Comparison of ENCODE assay signal across 10 cellular contexts in the genomic region with DNA sequence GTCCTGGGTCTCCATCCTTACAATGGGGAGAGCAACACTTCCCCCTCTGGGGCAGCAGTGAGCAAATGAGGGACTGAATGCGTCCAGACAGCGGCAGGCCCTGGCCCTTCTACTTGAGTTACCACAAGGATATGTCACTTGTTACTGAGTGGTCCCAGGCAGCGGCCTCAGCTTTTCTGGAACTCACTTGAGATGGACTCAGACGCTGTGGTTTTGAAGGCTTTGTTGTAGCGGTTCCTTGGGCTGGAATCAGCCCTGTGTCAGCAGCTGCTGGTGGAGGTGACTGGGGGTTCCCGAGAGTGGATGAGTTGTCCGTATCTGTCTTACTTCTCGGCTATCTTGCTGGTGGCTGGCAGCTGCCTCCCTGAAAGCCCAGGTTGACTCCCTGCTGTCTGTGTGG.
DNase-seq lines count a peak whose midpoint lies in the region; FAIRE-seq and TF ChIP-seq lines count a peak whose summit lies in the region.
"Had no signal": no experiment of that assay in that cellular context is flagged by ENCODE, and none has a peak within 500 bp of the region (broad histone marks: within the 10 kb centered on the region; RNA-seq: fewer than 3 reads in every experiment).

No MANE protein-coding gene starts in this region.

- H3K27me3 ChIP-seq in keratinocyte (ENCODE audit: control insufficient read depth, extremely low read depth, insufficient read depth, low read length) = no peaks in the 10 kb centered on the region

- H3K4me3 ChIP-seq in keratinocyte (ENCODE audit: control insufficient read depth in 2 of 3, extremely low read depth in 1 of 3, insufficient read depth in 2 of 3, low read depth in 1 of 3, low read length in 3 of 3) (no peak overlapping the region), OCI-LY7 (ENCODE audit: low read depth, low read length, poor library complexity, severe bottlenecking) (no peak overlapping the region)

- intact Hi-C loops in OCI-LY7 (cut with micrococcal nuclease; ENCODE audit: unreplicated experiment) = no loop called here

- H3K27ac Mint-ChIP-seq in type B pancreatic cell = peak overlapping the region; percentile 0

- H3K4me1 Mint-ChIP-seq in type B pancreatic cell (ENCODE audit: unreplicated experiment) = peaks cover 18% of the 10 kb centered on the region

- H3K36me3 ChIP-seq in keratinocyte (ENCODE audit: control insufficient read depth in 2 of 2, extremely low read depth in 1 of 2, insufficient read depth in 2 of 2, low read length in 2 of 2) (peaks cover 16 to 58% of the 10 kb centered on the region in 2 experiments), OCI-LY7 (ENCODE audit: insufficient read depth, low read length) (no peaks in the 10 kb centered on the region)

- H3K27ac ChIP-seq in keratinocyte (ENCODE audit: control insufficient read depth, insufficient read depth, low read length) (peak overlapping the region; percentile 96), OCI-LY7 (ENCODE audit: low read depth, low read length, poor library complexity, severe bottlenecking) (no peak overlapping the region)

- H3K9me3 Mint-ChIP-seq in type B pancreatic cell = no peaks in the 10 kb centered on the region

- no peak for FAIRE-seq in keratinocyte (lab: Jason Lieb, UNC)
- FAIRE-seq: endometrium had no signal

- dilution Hi-C loops in keratinocyte (cut with MboI; ENCODE audit: extremely low pct_ligation_motif_present, low sequenced_read_pairs) = no loop called here

- H3K4me3 Mint-ChIP-seq in type B pancreatic cell = no peak overlapping the region

- H2AFZ ChIP-seq in keratinocyte (ENCODE audit: control insufficient read depth, low read length) = no peak overlapping the region
- H2AFZ ChIP-seq in OCI-LY7 (ENCODE audit: low read length) = no peak overlapping the region

- H3K79me2 ChIP-seq in keratinocyte (ENCODE audit: control insufficient read depth, insufficient read depth, low read length) (peaks cover 71% of the 10 kb centered on the region), OCI-LY7 (ENCODE audit: insufficient read depth, low read depth, low read length) (no peaks in the 10 kb centered on the region)

- peaks cover 61% of the 10 kb centered on the region for H3K4me1 ChIP-seq in keratinocyte (ENCODE audit: control insufficient read depth, extremely low read depth, insufficient read depth, low read length)
- H3K4me1 ChIP-seq in OCI-LY7 (ENCODE audit: insufficient read depth, low read length, poor library complexity, severe bottlenecking) = no peaks in the 10 kb centered on the region

- H3K9me1 ChIP-seq in keratinocyte (ENCODE audit: control insufficient read depth, extremely low read depth, insufficient read depth, low read length) = no peaks in the 10 kb centered on the region

- no peak for TF ChIP-seq CTCF in keratinocyte (optimal IDR thresholded peaks at IDR 0.05 in 1 of 3, IDR thresholded peaks at IDR 0.05 in 1 of 3, conservative IDR thresholded peaks at IDR 0.05 in 1 of 3; ENCODE audit: extremely low read depth in 1 of 3, insufficient read depth in 2 of 3, low read length in 3 of 3)
- no peak for TF ChIP-seq CTCF in type B pancreatic cell (conservative IDR thresholded peaks at IDR 0.05)
- no peak for TF ChIP-seq CTCF in OCI-LY7 (conservative IDR thresholded peaks at IDR 0.05; ENCODE audit: low read length)

- peak in 2 of 3 donors; percentile 55 for DNase-seq in stimulated activated CD4-positive, alpha-beta T cell treated with anti-CD3 and anti-CD28 coated beads, Interleukin-12 subunit alpha, Interleukin-12 subunit beta, amount 100 ng/mL, for 48 hours (ENCODE audit: low read depth in 2 of 3, low spot score in 1 of 3)
- no peak for DNase-seq in stimulated activated CD4-positive, alpha-beta T cell treated with anti-CD3 and anti-CD28 coated beads, Interleukin-4, amount 100 ng/mL, for 4 hours
- peak; percentile 67 to 76 for DNase-seq in activated CD4-positive, alpha-beta T cell treated with anti-CD3 and anti-CD28 coated beads, Interleukin-2, amount 50 U/mL, for 48 hours
- no peak for DNase-seq in keratinocyte (ENCODE audit: low read depth, low spot score)
- DNase-seq in type B pancreatic cell (ENCODE audit: extremely low spot score, unreplicated experiment) = no peak
- no peak for DNase-seq in NCI-H82 treated with DMSO at 0.1 percent for 48 hours (lab: John Stamatoyannopoulos, UW; ENCODE audit: unreplicated experiment)
- no peak for DNase-seq in OCI-LY7 (ENCODE audit: low spot score)
- DNase-seq in activated gamma-delta T cell treated with Interleukin-2 at 50 U/mL for 16 hours = no peak
- DNase-seq: OCI-M1 had no signal

- no peak overlapping the region for H3K9ac ChIP-seq in keratinocyte (ENCODE audit: control insufficient read depth, extremely low read depth, insufficient read depth, low read length)

- H3K4me2 ChIP-seq in keratinocyte (ENCODE audit: control insufficient read depth, extremely low read depth, insufficient read depth, low read depth, low read length) = no peak overlapping the region
- H3K4me2 ChIP-seq in OCI-LY7 (ENCODE audit: low read length) = no peak overlapping the region

- no TSS peak for BruUV-seq in OCI-LY7 (replicated peaks; lab: Mats Ljungman, UMichigan)

- POLR2A ChIA-PET in OCI-LY7 (lab: Charles Lee) = no interaction called here

- no peaks in the 10 kb centered on the region for H4K20me1 ChIP-seq in keratinocyte (ENCODE audit: control insufficient read depth, extremely low read depth, insufficient read depth, low read length)
- no peaks in the 10 kb centered on the region for H4K20me1 ChIP-seq in OCI-LY7 (ENCODE audit: insufficient read depth, low read length)

- H3K9me3 ChIP-seq in keratinocyte (ENCODE audit: control insufficient read depth, low read depth, low read length) (no peaks in the 10 kb centered on the region), OCI-LY7 (ENCODE audit: low read length) (no peaks in the 10 kb centered on the region)

- no peaks in the 10 kb centered on the region for H3K27me3 Mint-ChIP-seq in type B pancreatic cell

- H3K36me3 Mint-ChIP-seq in type B pancreatic cell = no peaks in the 10 kb centered on the region

- H3K9me2 ChIP-seq in OCI-LY7 (ENCODE audit: insufficient read depth, low read length) = no peaks in the 10 kb centered on the region

- CTCF ChIA-PET in OCI-LY7 (lab: Charles Lee; ENCODE audit: unreplicated experiment) = no interaction called here

Comparison
In these comparisons a context has a peak if more than half of its experiments do, and no peak if none do; other contexts are left out.
1. DNase-seq: peak in stimulated activated CD4-positive, alpha-beta T cell treated with anti-CD3 and anti-CD28 coated beads, Interleukin-12 subunit alpha, Interleukin-12 subunit beta, amount 100 ng/mL, for 48 hours (2 of 3) and activated CD4-positive, alpha-beta T cell treated with anti-CD3 and anti-CD28 coated beads, Interleukin-2, amount 50 U/mL, for 48 hours (2 of 2); none in stimulated activated CD4-positive, alpha-beta T cell treated with anti-CD3 and anti-CD28 coated beads, Interleukin-4, amount 100 ng/mL, for 4 hours (0 of 2), keratinocyte (single experiment), type B pancreatic cell (single experiment), NCI-H82 treated with DMSO at 0.1 percent for 48 hours (single experiment), OCI-LY7 (single experiment) and activated gamma-delta T cell treated with Interleukin-2 at 50 U/mL for 16 hours (single experiment).